ENCODE assay signal across 13 cellular contexts in genomic region chr7:42494722-42495121, GRCh38.
DNase-seq lines count a peak whose midpoint lies in the region; ATAC-seq and TF ChIP-seq lines count a peak whose summit lies in the region.
"Had no signal": no experiment of that assay in that cellular context is flagged by ENCODE, and none has a peak within 500 bp of the region (broad histone marks: within the 10 kb centered on the region; RNA-seq: fewer than 3 reads in every experiment).

No MANE protein-coding gene starts in this region.

- CTCF ChIA-PET in OCI-LY7 (lab: Charles Lee; ENCODE audit: unreplicated experiment): no interaction called here

- H3K36me3 ChIP-seq in OCI-LY7 (ENCODE audit: insufficient read depth, low read length): no peaks in the 10 kb centered on the region
- H3K36me3 ChIP-seq: HAP-1 had no signal

- DNase-seq in ELR (ENCODE audit: low read depth) (peak; percentile 9), foreskin keratinocyte (peak; percentile 75 to 89), osteocyte (ENCODE audit: extremely low spot score, unreplicated experiment) (no peak), cerebellum (ENCODE audit: low spot score) (no peak), T1000 (lab: John Stamatoyannopoulos, UW) (no peak), OCI-LY7 (ENCODE audit: low spot score) (no peak)
- DNase-seq: activated CD8-positive, alpha-beta memory T cell treated with anti-CD3 and anti-CD28 coated beads, Interleukin-2, amount 50 U/mL, for 48 hours; NCI-H1417; NCI-H526 had no signal

- peaks cover 16% of the 10 kb centered on the region for H3K27me3 Mint-ChIP-seq in activated T-helper 17 cell treated with anti-CD3 and anti-CD28 coated beads, Interleukin-2, amount 50 U/mL, for 72 hours
- peaks cover 22% of the 10 kb centered on the region for H3K27me3 Mint-ChIP-seq in osteocyte (ENCODE audit: unreplicated experiment)

- no peaks in the 10 kb centered on the region for H3K36me3 Mint-ChIP-seq in activated T-helper 17 cell treated with anti-CD3 and anti-CD28 coated beads, Interleukin-2, amount 50 U/mL, for 72 hours (ENCODE audit: low read depth)
- no peaks in the 10 kb centered on the region for H3K36me3 Mint-ChIP-seq in osteocyte (ENCODE audit: unreplicated experiment)

- H3K9me3 ChIP-seq in OCI-LY7 (ENCODE audit: low read length): no peaks in the 10 kb centered on the region
- H3K9me3 ChIP-seq: HAP-1 had no signal

- ATAC-seq in activated T-helper 17 cell treated with anti-CD3 and anti-CD28 coated beads, Interleukin-2, amount 50 U/mL, for 72 hours (replicated peaks): peak; percentile 58
- ATAC-seq in foreskin keratinocyte (peak; percentile 89), HG03196 (IDR thresholded peaks at IDR 0.05; ENCODE audit: unreplicated experiment) (no peak)
- ATAC-seq: HepG2 had no signal

- peaks cover 4% of the 10 kb centered on the region for H3K4me1 Mint-ChIP-seq in activated T-helper 17 cell treated with anti-CD3 and anti-CD28 coated beads, Interleukin-2, amount 50 U/mL, for 72 hours
- H3K4me1 Mint-ChIP-seq in osteocyte (ENCODE audit: unreplicated experiment): peaks cover 37% of the 10 kb centered on the region

- no peak overlapping the region for H3K27ac Mint-ChIP-seq in activated T-helper 17 cell treated with anti-CD3 and anti-CD28 coated beads, Interleukin-2, amount 50 U/mL, for 72 hours
- peak overlapping the region; percentile 85 for H3K27ac Mint-ChIP-seq in osteocyte (ENCODE audit: unreplicated experiment)

- no peak overlapping the region for H2AFZ ChIP-seq in OCI-LY7 (ENCODE audit: low read length)

- H3K9me3 Mint-ChIP-seq in activated T-helper 17 cell treated with anti-CD3 and anti-CD28 coated beads, Interleukin-2, amount 50 U/mL, for 72 hours: no peaks in the 10 kb centered on the region
- H3K9me3 Mint-ChIP-seq in osteocyte (ENCODE audit: unreplicated experiment): peaks cover 7% of the 10 kb centered on the region

- no peak for TF ChIP-seq CTCF in foreskin keratinocyte (conservative IDR thresholded peaks at IDR 0.05)
- TF ChIP-seq CTCF in osteocyte (IDR thresholded peaks at IDR 0.05): no peak
- no peak for TF ChIP-seq CTCF in OCI-LY7 (conservative IDR thresholded peaks at IDR 0.05; ENCODE audit: low read length)

- no peaks in the 10 kb centered on the region for H3K9me2 ChIP-seq in OCI-LY7 (ENCODE audit: insufficient read depth, low read length)

- no TSS peak for BruUV-seq in OCI-LY7 (replicated peaks; lab: Mats Ljungman, UMichigan)

- H3K4me1 ChIP-seq in foreskin keratinocyte (peaks cover 20% of the 10 kb centered on the region), OCI-LY7 (ENCODE audit: insufficient read depth, low read length, poor library complexity, severe bottlenecking) (no peaks in the 10 kb centered on the region)
- H3K4me1 ChIP-seq: HAP-1 had no signal

- H3K4me3 ChIP-seq in OCI-LY7 (ENCODE audit: low read depth, low read length, poor library complexity, severe bottlenecking): no peak overlapping the region
- H3K4me3 ChIP-seq: HAP-1 had no signal

- no peaks in the 10 kb centered on the region for H3K79me2 ChIP-seq in OCI-LY7 (ENCODE audit: insufficient read depth, low read depth, low read length)

- POLR2A ChIA-PET in OCI-LY7 (lab: Charles Lee): no interaction called here

- H3K27ac ChIP-seq in foreskin keratinocyte (peak overlapping the region; percentile 56), OCI-LY7 (ENCODE audit: low read depth, low read length, poor library complexity, severe bottlenecking) (no peak overlapping the region)

- H3K27me3 ChIP-seq in foreskin keratinocyte: no peaks in the 10 kb centered on the region

- intact Hi-C loops in OCI-LY7 (cut with micrococcal nuclease; ENCODE audit: unreplicated experiment): no loop called here

- no peak overlapping the region for H3K4me2 ChIP-seq in OCI-LY7 (ENCODE audit: low read length)

- H3K4me3 Mint-ChIP-seq in activated T-helper 17 cell treated with anti-CD3 and anti-CD28 coated beads, Interleukin-2, amount 50 U/mL, for 72 hours: no peak overlapping the region
- H3K4me3 Mint-ChIP-seq in osteocyte (ENCODE audit: unreplicated experiment): no peak overlapping the region

- no peaks in the 10 kb centered on the region for H4K20me1 ChIP-seq in OCI-LY7 (ENCODE audit: insufficient read depth, low read length)

Comparison
In these comparisons a context has a peak if more than half of its experiments do, and no peak if none do; other contexts are left out.
1. DNase-seq: peak in ELR (single experiment) and foreskin keratinocyte (2 of 2); none in osteocyte (single experiment), cerebellum (single experiment), T1000 (single experiment) and OCI-LY7 (single experiment).